24 cellular contexts compared by ENCODE assay signal in the genomic region with DNA sequence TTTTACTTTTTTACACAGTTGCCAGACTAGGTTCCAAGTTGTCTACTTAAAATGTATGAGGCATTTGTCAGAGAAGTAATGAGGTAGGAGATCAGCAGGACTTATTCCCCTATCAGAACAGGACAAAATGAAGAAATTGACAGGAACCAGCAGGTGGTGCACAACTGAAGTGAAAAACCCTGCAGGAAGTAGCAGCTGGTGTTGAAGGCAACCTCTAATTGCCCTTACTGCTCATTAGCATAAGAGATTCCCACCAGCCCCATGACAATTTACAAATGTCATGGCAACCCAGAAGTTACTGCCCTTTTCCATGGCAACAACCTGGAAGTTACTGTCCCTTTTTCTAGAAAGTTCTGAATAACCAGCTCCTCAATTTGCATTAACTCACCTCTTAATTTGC. TPM values are rescaled to one million over a fixed set of nuclear protein-coding genes. Genes with fewer than 3 reads are reported as not detected.
"Had no signal": no experiment of that assay in that cellular context is flagged by ENCODE, and none has a peak within 500 bp of the region (broad histone marks: within the 10 kb centered on the region; RNA-seq: fewer than 3 reads in every experiment).

No MANE protein-coding gene starts in this region.

- H3K4me1 Mint-ChIP-seq: nephron progenitor cell; stimulated activated naive B cell treated with anti-CD40 and anti-IgM and Interleukin-4, amounts not matched to agents 10 μg/mL and 1 μg/mL and 100 μg/mL, for 72 hours; stimulated activated naive CD8-positive, alpha-beta T cell treated with anti-CD3 and anti-CD28 coated beads, Interleukin-15, amount 100 ng/mL, for 72 hours had no signal

- H3K4me1 ChIP-seq: esophagus muscularis mucosa, gastroesophageal sphincter, psoas muscle, spleen, transverse colon had no signal

- DNase-seq: effector memory CD4-positive, alpha-beta T cell; foreskin fibroblast; kidney; left colon; left ventricle myocardium superior; naive thymus-derived CD4-positive, alpha-beta T cell; nephron progenitor cell; psoas muscle; retina; spleen; stimulated activated CD4-positive, alpha-beta T cell treated with anti-CD3 and anti-CD28 coated beads, Interleukin-15, amount 100 ng/mL, for 24 hours; stimulated activated CD4-positive, alpha-beta T cell treated with anti-CD3 and anti-CD28 coated beads, Interleukin-1b, Interleukin-23, amount 100 ng/mL, for 48 hours; stimulated activated CD4-positive, alpha-beta T cell treated with anti-CD3 and anti-CD28 coated beads, Interleukin-4, amount 100 ng/mL, for 24 hours; stimulated activated naive B cell treated with anti-CD40 and anti-IgM and Interleukin-4, amounts not matched to agents 10 μg/mL and 1 μg/mL and 100 μg/mL, for 72 hours; stimulated activated naive CD8-positive, alpha-beta T cell treated with anti-CD3 and anti-CD28 coated beads, Interleukin-15, amount 100 ng/mL, for 72 hours; substantia nigra; transverse colon had no signal

- H3K27ac ChIP-seq: epithelial cell of prostate, esophagus muscularis mucosa, gastroesophageal sphincter, neutrophil, psoas muscle, spleen, thoracic aorta, transverse colon had no signal

- H3K36me3 ChIP-seq: neutrophil, transverse colon had no signal

- H3K27me3 ChIP-seq: esophagus muscularis mucosa, gastroesophageal sphincter, neutrophil, transverse colon had no signal

- H3K4me3 Mint-ChIP-seq: naive thymus-derived CD4-positive, alpha-beta T cell; nephron progenitor cell; stimulated activated naive B cell treated with anti-CD40 and anti-IgM and Interleukin-4, amounts not matched to agents 10 μg/mL and 1 μg/mL and 100 μg/mL, for 72 hours; stimulated activated naive CD8-positive, alpha-beta T cell treated with anti-CD3 and anti-CD28 coated beads, Interleukin-15, amount 100 ng/mL, for 72 hours had no signal

- H3K27ac Mint-ChIP-seq: naive thymus-derived CD4-positive, alpha-beta T cell; nephron progenitor cell; stimulated activated naive B cell treated with anti-CD40 and anti-IgM and Interleukin-4, amounts not matched to agents 10 μg/mL and 1 μg/mL and 100 μg/mL, for 72 hours; stimulated activated naive CD8-positive, alpha-beta T cell treated with anti-CD3 and anti-CD28 coated beads, Interleukin-15, amount 100 ng/mL, for 72 hours had no signal

- H3K4me3 ChIP-seq: esophagus muscularis mucosa, gastroesophageal sphincter, psoas muscle, spleen, thoracic aorta, transverse colon had no signal

- ATAC-seq: gastroesophageal sphincter; left colon; left ventricle myocardium superior; naive thymus-derived CD4-positive, alpha-beta T cell; psoas muscle; sciatic nerve; stimulated activated naive B cell treated with anti-CD40 and anti-IgM and Interleukin-4, amounts not matched to agents 10 μg/mL and 1 μg/mL and 100 μg/mL, for 72 hours; stimulated activated naive CD8-positive, alpha-beta T cell treated with anti-CD3 and anti-CD28 coated beads, Interleukin-15, amount 100 ng/mL, for 72 hours had no signal

RNA-seq across cellular contexts. Expression of a gene that starts 5.4 kb away (rescaled TPM):
- total RNA-seq: mononuclear cell had no signal
- polyA plus RNA-seq: naive thymus-derived CD4-positive, alpha-beta T cell had no signal

RNA-seq across cellular contexts. Expression of a gene that starts 27.4 kb away (rescaled TPM):
- total RNA-seq: mononuclear cell; naive thymus-derived CD4-positive, alpha-beta T cell had no signal
- polyA plus RNA-seq: naive thymus-derived CD4-positive, alpha-beta T cell had no signal

RNA-seq across cellular contexts. Expression of a gene that starts 36.9 kb away (rescaled TPM):
- total RNA-seq: mononuclear cell had no signal
- polyA plus RNA-seq: naive thymus-derived CD4-positive, alpha-beta T cell had no signal

RNA-seq across cellular contexts. Expression of a gene that starts 42.1 kb away (rescaled TPM):
- total RNA-seq: mononuclear cell; naive thymus-derived CD4-positive, alpha-beta T cell had no signal
- polyA plus RNA-seq: naive thymus-derived CD4-positive, alpha-beta T cell had no signal

RNA-seq across cellular contexts. Expression of a gene that starts 51.1 kb away (rescaled TPM):
- total RNA-seq: mononuclear cell; naive thymus-derived CD4-positive, alpha-beta T cell had no signal
- polyA plus RNA-seq: naive thymus-derived CD4-positive, alpha-beta T cell had no signal
